ENCODE assay signal across 2 cellular contexts in the genomic region with DNA sequence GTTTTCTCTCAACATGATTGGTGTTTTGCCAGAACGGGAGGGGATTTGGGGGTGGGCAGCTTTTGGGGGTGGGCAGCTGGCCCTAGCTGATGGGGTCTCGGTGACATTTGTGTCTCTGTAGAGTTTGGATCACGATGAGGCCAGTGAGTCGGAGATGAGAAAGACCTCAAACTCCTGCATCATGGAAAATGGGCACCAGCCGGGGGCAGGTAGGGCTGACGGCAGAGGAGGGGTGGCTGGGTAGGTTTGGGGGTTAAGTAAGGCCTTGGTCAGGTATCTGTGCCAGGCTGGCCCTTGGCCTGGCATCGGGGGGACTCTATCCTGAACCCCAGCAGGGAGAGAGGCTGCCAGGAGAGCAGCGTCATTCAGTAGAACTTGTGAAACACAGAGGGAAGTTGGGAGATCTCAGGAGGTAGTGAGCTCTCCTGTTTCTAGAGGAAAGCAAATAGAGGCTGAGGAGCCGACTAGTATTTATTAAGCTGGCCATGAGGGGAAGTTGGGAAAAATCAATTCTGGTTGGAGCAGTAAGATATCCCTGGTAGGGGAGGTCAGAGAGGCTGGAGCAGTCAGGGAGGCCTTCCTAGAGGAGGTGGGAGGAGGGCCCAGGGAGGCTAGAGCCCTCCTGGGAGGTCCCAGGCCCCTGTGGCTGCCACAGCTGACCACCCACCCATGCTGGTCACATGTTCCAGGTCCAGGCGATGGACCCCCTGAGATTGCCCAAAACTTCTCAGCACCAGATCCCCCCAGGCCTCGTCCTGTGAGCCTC.
TF ChIP-seq lines count a peak whose summit lies in the region.

No MANE protein-coding gene starts in this region.

TF ChIP-seq in A549, 52 proteins besides CTCF, POLR2A, EP300 and RAD21:
- TF ChIP-seq ZFP36 (IDR thresholded peaks at IDR 0.05; ENCODE audit: borderline replicate concordance, partially characterized antibody), result peak; percentile 73
- no peak for TF ChIP-seq NFE2L2 (conservative IDR thresholded peaks at IDR 0.05; ENCODE audit: low read length)

TF ChIP-seq in K562, 482 proteins besides CTCF, POLR2A, EP300 and RAD21:
- TF ChIP-seq ZFP36 (IDR thresholded peaks at IDR 0.05; ENCODE audit: low read depth, low read length, partially characterized antibody) (peak; percentile 76), NFIX (CRISPR knock-in tag; IDR thresholded peaks at IDR 0.05; ENCODE audit: low read depth) (no peak)
